ENCODE assay signal across 25 cellular contexts in the genomic region with DNA sequence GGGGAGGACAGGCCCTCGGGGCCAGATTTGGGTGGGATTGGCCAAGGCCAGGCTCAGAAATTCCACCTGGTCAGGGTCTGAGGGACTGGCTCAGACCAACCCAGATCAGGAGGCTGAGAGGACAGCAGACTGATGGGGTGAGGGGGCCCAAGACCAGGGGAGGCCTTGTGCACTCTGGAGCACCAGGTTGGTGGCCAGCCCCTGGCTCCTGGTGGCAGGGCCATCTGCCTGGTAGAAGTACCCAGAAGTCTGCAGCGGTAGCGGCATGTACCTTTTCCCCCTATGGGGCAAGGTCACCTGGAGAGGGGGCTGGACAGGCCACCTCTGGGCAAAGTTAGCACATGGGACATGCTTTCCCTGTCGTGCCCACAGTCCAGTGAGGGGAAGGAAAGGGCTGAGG.
"Had no signal": no experiment of that assay in that cellular context is flagged by ENCODE, and none has a peak within 500 bp of the region (broad histone marks: within the 10 kb centered on the region; RNA-seq: fewer than 3 reads in every experiment).

No MANE protein-coding gene starts in this region.

- DNase-seq: activated CD4-positive, alpha-beta memory T cell treated with anti-CD3 and anti-CD28 coated beads, Interleukin-2, amount 10 ng/mL, durations not matched to agents 7 days and 5 days; activated CD4-positive, alpha-beta T cell treated with anti-CD3 and anti-CD28 coated beads for 36 hours; activated CD4-positive, alpha-beta T cell treated with anti-CD3 and anti-CD28 coated beads, Interleukin-2, amount 50 U/mL, for 1 hour; activated gamma-delta T cell; activated naive CD4-positive, alpha-beta T cell treated with anti-CD3 and anti-CD28 coated beads for 36 hours; activated T-cell treated with anti-CD3 and anti-CD28 coated beads for 4 hours; activated T-cell treated with anti-CD3 and anti-CD28 coated beads, Interleukin-2, amount 50 U/mL, for 48 hours; amygdala; MG63; NCI-H1105; NCI-H1436; NCI-H1694 treated with DMSO at 0.1 percent for 48 hours; NCI-H2029 treated with DMSO at 0.1 percent for 48 hours; NCI-H510A treated with DMSO at 0.1 percent for 48 hours; NCI-H69; NK-92 treated with Interleukin-12 subunit alpha and Interleukin-12 subunit beta, amount 100 ng/mL, for 24 hours; OCI-M1; SHP77; T-helper 17 cell; T1000 had no signal

- H3K27ac ChIP-seq: Peyer's patch, RWPE1, SJSA1, VCaP had no signal

- H3K36me3 ChIP-seq: MG63, Peyer's patch, SJSA1 had no signal

- H3K9me3 ChIP-seq: MG63, Peyer's patch, SJSA1 had no signal

- H3K27me3 ChIP-seq: MG63, Peyer's patch, SJSA1 had no signal

- H3K4me1 ChIP-seq: Peyer's patch, SJSA1 had no signal

- H3K4me3 ChIP-seq: MG63, Peyer's patch, SJSA1 had no signal

- ATAC-seq: activated CD4-positive, alpha-beta T cell treated with anti-CD3 and anti-CD28 coated beads for 36 hours; activated T-helper 17 cell treated with anti-CD3 and anti-CD28 coated beads, Interleukin-2, amount 50 U/mL, for 72 hours; T-helper 17 cell had no signal
